9 cellular contexts compared by ENCODE assay signal in the genomic region with DNA sequence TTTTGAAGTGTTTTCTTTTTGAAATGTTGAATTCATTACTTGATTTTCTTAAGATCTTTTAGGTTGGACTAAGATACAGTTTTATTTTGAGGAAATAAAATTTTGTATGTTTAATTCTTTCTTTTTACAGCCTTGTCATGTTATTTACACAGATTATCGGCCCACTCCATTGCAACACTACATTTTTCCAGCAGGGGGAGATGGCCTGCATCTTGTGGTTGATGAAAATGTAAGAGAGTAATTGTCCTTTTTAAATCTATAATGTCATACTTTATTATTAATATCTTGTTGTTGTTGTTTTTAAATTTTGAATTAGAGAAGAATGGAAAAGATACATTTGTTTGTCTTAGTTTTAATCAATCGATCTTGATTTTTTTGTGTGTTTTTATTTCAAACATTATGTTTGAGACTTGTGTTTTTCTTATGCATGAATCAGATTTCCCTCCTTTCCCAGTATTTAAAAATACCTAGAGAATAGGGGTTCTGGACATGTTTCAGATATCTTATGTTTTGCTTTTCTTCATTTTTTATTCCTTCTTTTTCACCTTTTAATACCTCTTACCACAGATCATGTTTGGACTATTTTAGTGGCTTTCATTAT. TPM values are rescaled to one million over a fixed set of nuclear protein-coding genes. Genes with fewer than 3 reads are reported as not detected.
A peak's percentile ranks its signal among the peaks of the same experiment; 100 is the strongest.
DNase-seq lines count a peak whose midpoint lies in the region; TF ChIP-seq lines count a peak whose summit lies in the region.
"Had no signal": no experiment of that assay in that cellular context is flagged by ENCODE, and none has a peak within 500 bp of the region (broad histone marks: within the 10 kb centered on the region; RNA-seq: fewer than 3 reads in every experiment).

No MANE protein-coding gene starts in this region.

- H3K36me3 ChIP-seq in DOHH2 (ENCODE audit: control insufficient read depth, low read length) (peaks cover 91% of the 10 kb centered on the region), WERI-Rb-1 (peaks cover 63% of the 10 kb centered on the region), mammary epithelial cell (ENCODE audit: insufficient read depth, low read length) (peaks cover 31% of the 10 kb centered on the region)

- in situ Hi-C loops in KBM-7 (cut with MboI; ENCODE audit: low pct_unique_long_range_greater_than_20kb, low sequenced_read_pairs), result no loop called here
- in situ Hi-C loops in mammary epithelial cell (cut with MboI; ENCODE audit: low sequenced_read_pairs in 2 of 2), result no loop called here

- DNase-seq in KBM-7 (peak; percentile 69), WERI-Rb-1 (peak; percentile 40), mammary epithelial cell (peak; percentile 29), kidney tubule cell (ENCODE audit: low spot score) (peak; percentile 55), HuH-7 (ENCODE audit: low spot score) (no peak), NCI-H2081 treated with DMSO at 0.1 percent for 48 hours (lab: John Stamatoyannopoulos, UW) (no peak)
- DNase-seq in stimulated activated CD4-positive, alpha-beta T cell treated with anti-CD3 and anti-CD28 coated beads, Interleukin-4, amount 100 ng/mL, for 24 hours, result peak; percentile 74

- no peaks in the 10 kb centered on the region for H3K9me2 ChIP-seq in DOHH2 (replicated peaks; ENCODE audit: control insufficient read depth, low read length)

- TF ChIP-seq CTCF in DOHH2 (IDR thresholded peaks at IDR 0.05; ENCODE audit: low read depth, low read length, poor library complexity, severe bottlenecking), result peak; percentile 70
- peak; percentile 56 for TF ChIP-seq CTCF in WERI-Rb-1 (IDR thresholded peaks at IDR 0.05; ENCODE audit: low read depth, low read length)
- peak; percentile 87 for TF ChIP-seq CTCF in mammary epithelial cell (conservative IDR thresholded peaks at IDR 0.05 in 1 of 2, IDR thresholded peaks at IDR 0.05 in 1 of 2; ENCODE audit: extremely low read depth in 1 of 2, insufficient read depth in 1 of 2, low read depth in 1 of 2, low read length in 2 of 2)

- H3K4me1 ChIP-seq in DOHH2 (ENCODE audit: control insufficient read depth, low read length) (peaks cover 9% of the 10 kb centered on the region), mammary epithelial cell (ENCODE audit: insufficient read depth, low read length) (no peaks in the 10 kb centered on the region)

- H3K9me3 ChIP-seq in DOHH2 (ENCODE audit: control insufficient read depth, insufficient read depth, low read length) (no peaks in the 10 kb centered on the region), WERI-Rb-1 (ENCODE audit: severe bottlenecking) (peaks cover 4% of the 10 kb centered on the region), mammary epithelial cell (replicated peaks; ENCODE audit: insufficient read depth, low read length) (no peaks in the 10 kb centered on the region)

- H3K79me2 ChIP-seq in DOHH2 (ENCODE audit: control insufficient read depth, low read length) (peaks cover 5% of the 10 kb centered on the region), mammary epithelial cell (ENCODE audit: insufficient read depth, low read length) (peaks cover 4% of the 10 kb centered on the region)

- H3K9ac ChIP-seq in mammary epithelial cell (ENCODE audit: insufficient read depth, low read length), result no peak overlapping the region

- H3K27ac ChIP-seq in DOHH2 (ENCODE audit: low read depth, low read length), result no peak overlapping the region
- no peak overlapping the region for H3K27ac ChIP-seq in WERI-Rb-1
- H3K27ac ChIP-seq in mammary epithelial cell (ENCODE audit: insufficient read depth, low read depth, low read length), result no peak overlapping the region
- H3K27ac ChIP-seq: epithelial cell of prostate had no signal

- H3K27me3 ChIP-seq in DOHH2 (ENCODE audit: control insufficient read depth, low read length) (no peaks in the 10 kb centered on the region), WERI-Rb-1 (ENCODE audit: insufficient read depth, low read depth, severe bottlenecking) (no peaks in the 10 kb centered on the region), mammary epithelial cell (ENCODE audit: insufficient read depth, low read length) (no peaks in the 10 kb centered on the region)

- intact Hi-C loops in mammary epithelial cell (cut with micrococcal nuclease), result loop anchor here (1.0 to 10.0 kb wide), 3 partner anchors 190 to 580 kb away; a partner anchor contains a TSS

- H3K4me2 ChIP-seq in DOHH2 (ENCODE audit: low read length) (no peak overlapping the region), mammary epithelial cell (ENCODE audit: insufficient read depth, low read depth, low read length) (no peak overlapping the region)

- H2AFZ ChIP-seq in mammary epithelial cell (ENCODE audit: low read depth, low read length), result no peak overlapping the region

- dilution Hi-C loops in mammary epithelial cell (cut with HindIII; ENCODE audit: low sequenced_read_pairs), result no loop called here

- 48% methylated on average over 2 of the region's 2 CpGs for WGBS in mammary epithelial cell (ENCODE audit: low coverage, missing lambda C conversion rate)

- no peak overlapping the region for H3K4me3 ChIP-seq in DOHH2 (ENCODE audit: low read length)
- H3K4me3 ChIP-seq in WERI-Rb-1 (ENCODE audit: low read depth, low read length), result no peak overlapping the region
- no peak overlapping the region for H3K4me3 ChIP-seq in mammary epithelial cell (replicated peaks in 1 of 3; ENCODE audit: insufficient read depth in 1 of 3, low read depth in 2 of 3, low read length in 3 of 3)

- no peaks in the 10 kb centered on the region for H4K20me1 ChIP-seq in DOHH2 (ENCODE audit: control insufficient read depth, insufficient read depth, low read depth, low read length)
- no peaks in the 10 kb centered on the region for H4K20me1 ChIP-seq in mammary epithelial cell (ENCODE audit: insufficient read depth, low read length)

- CTCF ChIA-PET in mammary epithelial cell (lab: Charles Lee; ENCODE audit: low non-redundant PET), result interaction anchor here (0.9 kb wide), 1 partner anchor 42 kb away, joined by 4 read pairs; no protein-coding TSS in a partner anchor

- peaks cover 27% of the 10 kb centered on the region for H3F3A ChIP-seq in DOHH2 (ENCODE audit: control insufficient read depth, insufficient read depth)

- no TSS peak for BruUV-seq in mammary epithelial cell (replicated peaks; lab: Mats Ljungman, UMichigan)

RNA-seq across cellular contexts. Expression of a gene that starts 36.7 kb away (rescaled TPM):
- 10 to 100 TPM; 46.0 to 76.1 TPM for total RNA-seq in mammary epithelial cell
- polyA plus RNA-seq in mammary epithelial cell, result 24.8 TPM
- polyA minus RNA-seq in mammary epithelial cell, result 44.9 TPM

RNA-seq across cellular contexts. Expression of a gene that starts 37.0 kb away (rescaled TPM):
- 10 to 100 TPM; 21.3 to 26.3 TPM for total RNA-seq in mammary epithelial cell
- polyA plus RNA-seq in mammary epithelial cell, result 3.3 TPM
- polyA minus RNA-seq in mammary epithelial cell, result 18.2 TPM

Comparison
In these comparisons a context has a peak if more than half of its experiments do, and no peak if none do; other contexts are left out.
1. DNase-seq: peak in KBM-7 (single experiment), WERI-Rb-1 (single experiment), mammary epithelial cell (single experiment), kidney tubule cell (single experiment) and stimulated activated CD4-positive, alpha-beta T cell treated with anti-CD3 and anti-CD28 coated beads, Interleukin-4, amount 100 ng/mL, for 24 hours (single experiment); none in HuH-7 (single experiment) and NCI-H2081 treated with DMSO at 0.1 percent for 48 hours (single experiment).
2. Peak in every context shown above with its lines, with median percentiles within 50 percentile points of each other: CTCF ChIP-seq.